1 cellular context compared by ENCODE assay signal in genomic region chr17:61457226-61457983, GRCh38.
TF ChIP-seq lines count a peak whose summit lies in the region.

No MANE protein-coding gene starts in this region.

TF ChIP-seq in neural cell, 6 proteins besides CTCF, POLR2A, EP300 and RAD21 (continued from another document):
- TF ChIP-seq REST (IDR thresholded peaks at IDR 0.05; ENCODE audit: borderline replicate concordance) = no peak
- no peak for TF ChIP-seq MXI1 (conservative IDR thresholded peaks at IDR 0.05; ENCODE audit: poor library complexity, severe bottlenecking)
- TF ChIP-seq TAF1 (IDR thresholded peaks at IDR 0.05; ENCODE audit: low read depth) = no peak
- no peak for TF ChIP-seq SMC3 (conservative IDR thresholded peaks at IDR 0.05; ENCODE audit: poor library complexity)
TF ChIP-seq in neural cell: peak in this region for 0.
